1 cellular context compared by ENCODE assay signal in genomic region chr15:85382942-85383341, GRCh38.
TF ChIP-seq lines count a peak whose summit lies in the region.

No MANE protein-coding gene starts in this region.

TF ChIP-seq in IMR-90, 13 proteins besides CTCF, POLR2A, EP300 and RAD21:
- TF ChIP-seq USF2 (IDR thresholded peaks at IDR 0.05; ENCODE audit: low read depth, low read length) (no peak), SMC3 (IDR thresholded peaks at IDR 0.05; ENCODE audit: low read depth, low read length) (no peak), NFE2L2 (IDR thresholded peaks at IDR 0.05; ENCODE audit: low read depth, low read length) (no peak), MAZ (IDR thresholded peaks at IDR 0.05; ENCODE audit: borderline replicate concordance, low read depth, low read length) (no peak), FOS (IDR thresholded peaks at IDR 0.05; ENCODE audit: low read depth, low read length) (no peak), RFX5 (IDR thresholded peaks at IDR 0.05; ENCODE audit: low read depth, low read length) (no peak), CHD1 (IDR thresholded peaks at IDR 0.05; ENCODE audit: low read depth, low read length) (no peak)
TF ChIP-seq in IMR-90: peak in this region for 0.
